In genomic region chr12:904010-904414, GRCh38 we compare ENCODE assay signal across 14 cellular contexts. TPM values are rescaled to one million over a fixed set of nuclear protein-coding genes. Genes with fewer than 3 reads are reported as not detected.
DNase-seq lines count a peak whose midpoint lies in the region; ATAC-seq and TF ChIP-seq lines count a peak whose summit lies in the region.
"Had no signal": no experiment of that assay in that cellular context is flagged by ENCODE, and none has a peak within 500 bp of the region (broad histone marks: within the 10 kb centered on the region; RNA-seq: fewer than 3 reads in every experiment).

No MANE protein-coding gene starts in this region.

- H3K27ac Mint-ChIP-seq in activated T-cell treated with anti-CD3 and anti-CD28 coated beads, Interleukin-2, amount 50 U/mL, for 72 hours: peak overlapping the region; percentile 77
- H3K27ac Mint-ChIP-seq in activated naive CD8-positive, alpha-beta T cell: peak overlapping the region; percentile 83
- peak overlapping the region; percentile 18 for H3K27ac Mint-ChIP-seq in nephron progenitor cell

- no peak for DNase-seq in activated T-cell treated with anti-CD3 and anti-CD28 coated beads, Interleukin-2, amount 50 U/mL, for 72 hours
- DNase-seq in activated T-cell treated with anti-CD3 and anti-CD28 coated beads, Interleukin-2, amount 50 U/mL, for 1 hour: no peak
- DNase-seq in MV-4-11 (lab: John Stamatoyannopoulos, UW) (peak; percentile 77), nephron progenitor cell (no peak), NCI-H748 treated with DMSO at 0.1 percent for 48 hours (lab: John Stamatoyannopoulos, UW) (no peak)
- DNase-seq: AML-193; glutamatergic neuron; GM23248; MG63; RPMI8226; stimulated activated naive CD4-positive, alpha-beta T cell treated with Interleukin-2 at 50 U/mL for 16 hours had no signal

- H3K4me1 Mint-ChIP-seq in activated T-cell treated with anti-CD3 and anti-CD28 coated beads, Interleukin-2, amount 50 U/mL, for 72 hours (ENCODE audit: low read depth): peaks cover 11% of the 10 kb centered on the region
- H3K4me1 Mint-ChIP-seq in activated naive CD8-positive, alpha-beta T cell (ENCODE audit: low read depth): peaks cover 41% of the 10 kb centered on the region
- H3K4me1 Mint-ChIP-seq in nephron progenitor cell: peaks cover 41% of the 10 kb centered on the region

- ATAC-seq in activated T-cell treated with anti-CD3 and anti-CD28 coated beads, Interleukin-2, amount 50 U/mL, for 72 hours (replicated peaks in 1 of 2): no peak
- ATAC-seq in GM18519 (IDR thresholded peaks at IDR 0.05; ENCODE audit: low FRiP score, unreplicated experiment): no peak
- ATAC-seq in HG02938 (IDR thresholded peaks at IDR 0.05; ENCODE audit: unreplicated experiment): no peak

- H3K4me3 Mint-ChIP-seq in activated T-cell treated with anti-CD3 and anti-CD28 coated beads, Interleukin-2, amount 50 U/mL, for 72 hours: no peak overlapping the region
- no peak overlapping the region for H3K4me3 Mint-ChIP-seq in activated naive CD8-positive, alpha-beta T cell
- H3K4me3 Mint-ChIP-seq in nephron progenitor cell: no peak overlapping the region

- no peaks in the 10 kb centered on the region for H3K27me3 Mint-ChIP-seq in activated T-cell treated with anti-CD3 and anti-CD28 coated beads, Interleukin-2, amount 50 U/mL, for 72 hours (ENCODE audit: low read depth)
- H3K27me3 Mint-ChIP-seq in activated naive CD8-positive, alpha-beta T cell: no peaks in the 10 kb centered on the region
- no peaks in the 10 kb centered on the region for H3K27me3 Mint-ChIP-seq in nephron progenitor cell (ENCODE audit: low read depth, poor library complexity)

- H3K9me3 Mint-ChIP-seq in activated T-cell treated with anti-CD3 and anti-CD28 coated beads, Interleukin-2, amount 50 U/mL, for 72 hours: no peaks in the 10 kb centered on the region
- H3K9me3 Mint-ChIP-seq in activated naive CD8-positive, alpha-beta T cell (ENCODE audit: low read depth): no peaks in the 10 kb centered on the region
- H3K9me3 Mint-ChIP-seq in nephron progenitor cell: no peaks in the 10 kb centered on the region

- no peak for TF ChIP-seq CTCF in nephron progenitor cell (IDR thresholded peaks at IDR 0.05)

- H3K36me3 Mint-ChIP-seq in activated T-cell treated with anti-CD3 and anti-CD28 coated beads, Interleukin-2, amount 50 U/mL, for 72 hours (ENCODE audit: insufficient read depth in 2 of 2): peaks cover 6 to 24% of the 10 kb centered on the region in 2 donors
- peaks cover 6% of the 10 kb centered on the region for H3K36me3 Mint-ChIP-seq in activated naive CD8-positive, alpha-beta T cell
- peaks cover 86% of the 10 kb centered on the region for H3K36me3 Mint-ChIP-seq in nephron progenitor cell (ENCODE audit: low read depth)

RNA-seq across cellular contexts. Expression of gene RAD52, which starts 45.5 kb away (rescaled TPM):
- total RNA-seq in activated T-cell treated with anti-CD3 and anti-CD28 coated beads, Interleukin-2, amount 50 U/mL, for 72 hours: 10 to 100 TPM; 12.1 to 18.1 TPM

Comparison
In these comparisons a context has a peak if more than half of its experiments do, and no peak if none do; other contexts are left out.
1. H3K27ac Mint-ChIP-seq: peak in every context shown above with its lines; median percentile 83 in activated naive CD8-positive, alpha-beta T cell; 77 in activated T-cell treated with anti-CD3 and anti-CD28 coated beads, Interleukin-2, amount 50 U/mL, for 72 hours; 18 in nephron progenitor cell.